16 cellular contexts compared by ENCODE assay signal in genomic region chr7:157687845-157688244, GRCh38.
DNase-seq lines count a peak whose midpoint lies in the region; ATAC-seq and TF ChIP-seq lines count a peak whose summit lies in the region.
"Had no signal": no experiment of that assay in that cellular context is flagged by ENCODE, and none has a peak within 500 bp of the region (broad histone marks: within the 10 kb centered on the region; RNA-seq: fewer than 3 reads in every experiment).

No MANE protein-coding gene starts in this region.

- no peak overlapping the region for H3K27ac Mint-ChIP-seq in GM23338
- H3K27ac Mint-ChIP-seq: B cell had no signal

- H3F3A ChIP-seq in GM23338 (replicated peaks; ENCODE audit: low read depth) = no peaks in the 10 kb centered on the region
- no peaks in the 10 kb centered on the region; the same call in 1 of the 2 replicates for H3F3A ChIP-seq in Loucy (ENCODE audit: low read depth)
- H3F3A ChIP-seq in MM.1S (ENCODE audit: insufficient read depth, low read length) = no peaks in the 10 kb centered on the region

- H3K9me3 ChIP-seq in Loucy (ENCODE audit: insufficient read depth, low read depth, low read length) (no peaks in the 10 kb centered on the region), iPS-15b (ENCODE audit: control insufficient read depth, insufficient read depth, low read length) (no peaks in the 10 kb centered on the region), neuron (ENCODE audit: low read length) (no peaks in the 10 kb centered on the region), MM.1S (replicated peaks; ENCODE audit: insufficient read depth, low read length) (no peaks in the 10 kb centered on the region)

- H4K20me1 ChIP-seq in GM23338 (replicated peaks; ENCODE audit: insufficient read depth) = no peaks in the 10 kb centered on the region; the same call in 1 of the 2 replicates
- H4K20me1 ChIP-seq in Loucy (ENCODE audit: insufficient read depth, low read length, poor library complexity, severe bottlenecking) = no peaks in the 10 kb centered on the region
- no peaks in the 10 kb centered on the region for H4K20me1 ChIP-seq in MM.1S (ENCODE audit: insufficient read depth, low read length)

- no peaks in the 10 kb centered on the region for H3K9me2 ChIP-seq in GM23338 (ENCODE audit: insufficient read depth)
- no peaks in the 10 kb centered on the region for H3K9me2 ChIP-seq in Loucy (replicated peaks; ENCODE audit: low read depth, low read length)
- no peaks in the 10 kb centered on the region for H3K9me2 ChIP-seq in MM.1S (replicated peaks; ENCODE audit: insufficient read depth, low read length)

- H3K27ac ChIP-seq in GM23338 (ENCODE audit: low read depth) = no peak overlapping the region
- no peak overlapping the region for H3K27ac ChIP-seq in MM.1S (ENCODE audit: low read length)
- no peak overlapping the region for H3K27ac ChIP-seq in substantia nigra (ENCODE audit: low read depth, low read length, poor library complexity, severe bottlenecking)
- H3K27ac ChIP-seq: KMS-11, PC-9 had no signal

- H3K4me1 ChIP-seq in GM23338 (ENCODE audit: insufficient read depth) (peaks cover 5% of the 10 kb centered on the region; the same call in 1 of the 2 replicates), Loucy (ENCODE audit: insufficient read depth, low read length, poor library complexity, severe bottlenecking) (peaks cover 10% of the 10 kb centered on the region), iPS-15b (ENCODE audit: control insufficient read depth, insufficient read depth, low read length) (peaks cover 2% of the 10 kb centered on the region), neuron (ENCODE audit: insufficient read depth, low read length) (peaks cover 31% of the 10 kb centered on the region), MM.1S (ENCODE audit: low read length) (no peaks in the 10 kb centered on the region)

- peaks cover 33% of the 10 kb centered on the region for H3K36me3 Mint-ChIP-seq in GM23338 (ENCODE audit: low read depth)
- H3K36me3 Mint-ChIP-seq: CD4-positive, alpha-beta memory T cell had no signal

- H3K27me3 Mint-ChIP-seq in GM23338 (ENCODE audit: insufficient read depth, low read depth, poor library complexity) = peaks cover 6% of the 10 kb centered on the region

- H3K4me1 Mint-ChIP-seq in GM23338 = no peaks in the 10 kb centered on the region

- H3K36me3 ChIP-seq in GM23338 (ENCODE audit: insufficient read depth) (0 out of 2 replicates have a peak, but pooled peaks cover 4% of the 10 kb centered on the region), Loucy (ENCODE audit: insufficient read depth, low read length) (no peaks in the 10 kb centered on the region), iPS-15b (ENCODE audit: control insufficient read depth, insufficient read depth, low read length) (no peaks in the 10 kb centered on the region), neuron (ENCODE audit: insufficient read depth, low read length) (peaks cover 37% of the 10 kb centered on the region), MM.1S (replicated peaks; ENCODE audit: insufficient read depth, low read length) (no peaks in the 10 kb centered on the region)

- H3K79me2 ChIP-seq in GM23338 (replicated peaks; ENCODE audit: insufficient read depth) (no peaks in the 10 kb centered on the region), Loucy (ENCODE audit: insufficient read depth, low read length) (peaks cover 43% of the 10 kb centered on the region), MM.1S (ENCODE audit: low read length) (no peaks in the 10 kb centered on the region)

- peaks cover 59% of the 10 kb centered on the region for H3K9me3 Mint-ChIP-seq in GM23338
- H3K9me3 Mint-ChIP-seq: CD4-positive, alpha-beta memory T cell had no signal

- no peak overlapping the region for H3K4me3 Mint-ChIP-seq in GM23338

- TF ChIP-seq CTCF in GM23338 (conservative IDR thresholded peaks at IDR 0.05; ENCODE audit: low read depth in 2 of 2) (no peak), Loucy (conservative IDR thresholded peaks at IDR 0.05; ENCODE audit: low read length) (no peak), MM.1S (IDR thresholded peaks at IDR 0.05; ENCODE audit: low read length) (no peak)

- H2AFZ ChIP-seq in GM23338 (no peak overlapping the region), Loucy (ENCODE audit: low read length) (no peak overlapping the region), neuron (ENCODE audit: low read depth, low read length) (no peak overlapping the region), MM.1S (ENCODE audit: low read length) (no peak overlapping the region)
- H2AFZ ChIP-seq: PC-9 had no signal

- no peak overlapping the region for H3K4me2 ChIP-seq in GM23338
- peak overlapping the region; percentile 38 for H3K4me2 ChIP-seq in Loucy (ENCODE audit: low read depth, low read length, poor library complexity, severe bottlenecking)
- H3K4me2 ChIP-seq in MM.1S (ENCODE audit: low read depth, low read length) = no peak overlapping the region
- H3K4me2 ChIP-seq: KMS-11, PC-9 had no signal

- H3K27me3 ChIP-seq in GM23338 (ENCODE audit: insufficient read depth) (peaks cover 95% of the 10 kb centered on the region), Loucy (ENCODE audit: insufficient read depth, low read length, poor library complexity, severe bottlenecking) (peaks cover 10% of the 10 kb centered on the region), iPS-15b (ENCODE audit: control insufficient read depth, insufficient read depth, low read length) (peaks cover 79% of the 10 kb centered on the region), neuron (ENCODE audit: insufficient read depth, low read length) (no peaks in the 10 kb centered on the region), MM.1S (replicated peaks; ENCODE audit: insufficient read depth, low read length) (peaks cover 74% of the 10 kb centered on the region)

- H3K4me3 ChIP-seq in GM23338 (no peak overlapping the region; the same call in 1 of the 2 replicates), Loucy (ENCODE audit: low read length, poor library complexity, severe bottlenecking) (peak overlapping the region; percentile 1), iPS-15b (ENCODE audit: low read depth, low read length) (peak overlapping the region; percentile 49), neuron (ENCODE audit: low read length) (peak overlapping the region; percentile 65), MM.1S (ENCODE audit: low read length) (no peak overlapping the region)
- H3K4me3 ChIP-seq: PC-9 had no signal

- ATAC-seq in GM23338 = no peak
- ATAC-seq: HepG2 had no signal

- H3K9ac ChIP-seq in Loucy (ENCODE audit: low read depth, low read length, poor library complexity, severe bottlenecking) (no peak overlapping the region), iPS-15b (ENCODE audit: low read depth, low read length) (no peak overlapping the region), MM.1S (ENCODE audit: low read length) (no peak overlapping the region)
- H3K9ac ChIP-seq: KMS-11 had no signal

- DNase-seq in GM23338 (ENCODE audit: low spot score) (no peak), MM.1S (no peak), substantia nigra (lab: John Stamatoyannopoulos, UW) (no peak), NCI-H2107 (lab: John Stamatoyannopoulos, UW) (no peak)
- DNase-seq: CD4-positive, alpha-beta memory T cell; NCI-H1417; NCI-H2029; NCI-H226; NK-92 treated with Interleukin-12 subunit alpha and Interleukin-12 subunit beta, amount 100 ng/mL, for 24 hours; PC-9 had no signal

TF ChIP-seq in GM23338, 12 proteins besides CTCF, POLR2A, EP300 and RAD21:
- no peak for TF ChIP-seq ETS1 (IDR thresholded peaks at IDR 0.05)
- TF ChIP-seq EZH2 (IDR thresholded peaks at IDR 0.05; ENCODE audit: low read depth, unreplicated experiment) = peak; percentile 65
- no peak for TF ChIP-seq ZNF114 (CRISPR knock-in tag; IDR thresholded peaks at IDR 0.05)
TF ChIP-seq in GM23338: peak in this region for 1.

Comparison
In these comparisons a context has a peak if more than half of its experiments do, and no peak if none do; other contexts are left out.
1. H3K4me3 ChIP-seq: peak in Loucy (single experiment), iPS-15b (single experiment) and neuron (single experiment); none in GM23338 (single experiment) and MM.1S (single experiment).